Comparison of ENCODE assay signal across 2 cellular contexts in the genomic region with DNA sequence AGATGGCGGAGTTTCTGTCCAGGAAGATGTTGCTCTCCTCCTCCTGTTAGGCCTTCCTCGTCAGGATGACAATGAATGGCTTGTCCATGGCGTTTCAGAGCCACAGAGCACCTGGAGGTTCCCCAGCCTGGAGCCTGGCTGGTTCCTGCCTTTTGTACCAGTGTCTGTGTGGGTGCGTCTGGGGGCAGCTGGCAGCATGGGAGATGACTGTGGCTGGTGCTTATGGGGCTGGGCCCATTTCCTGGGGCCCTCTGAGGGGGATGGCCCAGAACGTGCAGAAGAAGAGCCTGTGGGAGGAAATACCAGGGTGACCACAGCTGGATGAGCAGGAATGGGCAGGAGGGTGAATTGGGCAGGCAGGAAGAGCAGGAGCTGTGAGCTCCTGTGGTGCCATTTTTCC.
TF ChIP-seq lines count a peak whose summit lies in the region.

No MANE protein-coding gene starts in this region.

TF ChIP-seq in IMR-90, 13 proteins besides CTCF, POLR2A, EP300 and RAD21:
- TF ChIP-seq BHLHE40 (IDR thresholded peaks at IDR 0.05; ENCODE audit: low read depth, low read length) (peak; percentile 52; the same call in 1 of the 2 replicates), MAZ (IDR thresholded peaks at IDR 0.05; ENCODE audit: borderline replicate concordance, low read depth, low read length) (no peak), CHD1 (IDR thresholded peaks at IDR 0.05; ENCODE audit: low read depth, low read length) (no peak), MXI1 (IDR thresholded peaks at IDR 0.05; ENCODE audit: borderline replicate concordance, low read depth, low read length) (no peak), MAFK (IDR thresholded peaks at IDR 0.05; ENCODE audit: low read depth, low read length) (no peak)
- TF ChIP-seq, protein P1, sequence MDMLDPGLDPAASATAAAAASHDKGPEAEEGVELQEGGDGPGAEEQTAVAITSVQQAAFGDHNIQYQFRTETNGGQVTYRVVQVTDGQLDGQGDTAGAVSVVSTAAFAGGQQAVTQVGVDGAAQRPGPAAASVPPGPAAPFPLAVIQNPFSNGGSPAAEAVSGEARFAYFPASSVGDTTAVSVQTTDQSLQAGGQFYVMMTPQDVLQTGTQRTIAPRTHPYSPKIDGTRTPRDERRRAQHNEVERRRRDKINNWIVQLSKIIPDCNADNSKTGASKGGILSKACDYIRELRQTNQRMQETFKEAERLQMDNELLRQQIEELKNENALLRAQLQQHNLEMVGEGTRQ (IDR thresholded peaks at IDR 0.05; ENCODE audit: low read depth, low read length), result no peak
- TF ChIP-seq, protein P2, sequence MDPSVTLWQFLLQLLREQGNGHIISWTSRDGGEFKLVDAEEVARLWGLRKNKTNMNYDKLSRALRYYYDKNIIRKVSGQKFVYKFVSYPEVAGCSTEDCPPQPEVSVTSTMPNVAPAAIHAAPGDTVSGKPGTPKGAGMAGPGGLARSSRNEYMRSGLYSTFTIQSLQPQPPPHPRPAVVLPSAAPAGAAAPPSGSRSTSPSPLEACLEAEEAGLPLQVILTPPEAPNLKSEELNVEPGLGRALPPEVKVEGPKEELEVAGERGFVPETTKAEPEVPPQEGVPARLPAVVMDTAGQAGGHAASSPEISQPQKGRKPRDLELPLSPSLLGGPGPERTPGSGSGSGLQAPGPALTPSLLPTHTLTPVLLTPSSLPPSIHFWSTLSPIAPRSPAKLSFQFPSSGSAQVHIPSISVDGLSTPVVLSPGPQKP (IDR thresholded peaks at IDR 0.05; ENCODE audit: borderline replicate concordance, low read depth, low read length), result no peak

TF ChIP-seq in WTC11, 78 proteins besides CTCF, POLR2A, EP300 and RAD21:
- TF ChIP-seq EMX1 (CRISPR knock-in tag; IDR thresholded peaks at IDR 0.05), result no peak
